ENCODE assay signal across 11 cellular contexts in genomic region chr17:4485676-4486646, GRCh38. TPM values are rescaled to one million over a fixed set of nuclear protein-coding genes. Genes with fewer than 3 reads are reported as not detected.
A peak's percentile ranks its signal among the peaks of the same experiment; 100 is the strongest.
DNase-seq lines count a peak whose midpoint lies in the region; ATAC-seq, FAIRE-seq and TF ChIP-seq lines count a peak whose summit lies in the region.
"Had no signal": no experiment of that assay in that cellular context is flagged by ENCODE, and none has a peak within 500 bp of the region (broad histone marks: within the 10 kb centered on the region; RNA-seq: fewer than 3 reads in every experiment).

No MANE protein-coding gene starts in this region.

- H3K4me3 ChIP-seq in kidney (ENCODE audit: low read length in 2 of 2) (no peak overlapping the region), Karpas-422 (ENCODE audit: low read length) (no peak overlapping the region)

- POLR2A ChIA-PET in T-cell (lab: Charles Lee), result no interaction called here

- H3K27ac ChIP-seq in kidney (ENCODE audit: low read depth in 2 of 2, low read length in 2 of 2) (no peak overlapping the region), Karpas-422 (ENCODE audit: low read length) (no peak overlapping the region)

- intact Hi-C loops in kidney (cut with DNase I), result no loop called here

- H3K27me3 Mint-ChIP-seq in T-cell, result no peaks in the 10 kb centered on the region

- H3K4me3 Mint-ChIP-seq in T-cell, result peak overlapping the region; percentile 87 to 93 (median 88)

- peaks cover 49 to 64% (median 54%) of the 10 kb centered on the region in 3 donors for H3K4me1 Mint-ChIP-seq in T-cell

- H3K27ac Mint-ChIP-seq in T-cell, result peak overlapping the region; percentile 90 to 98

- no peaks in the 10 kb centered on the region for H3K79me2 ChIP-seq in Karpas-422 (ENCODE audit: low read length)

- H3K9ac ChIP-seq in kidney (ENCODE audit: low read length in 2 of 2) (no peak overlapping the region), Karpas-422 (ENCODE audit: low read length) (no peak overlapping the region)

- no peak overlapping the region for H3K4me2 ChIP-seq in Karpas-422 (ENCODE audit: low read depth, low read length, poor library complexity, severe bottlenecking)

- H3K27me3 ChIP-seq in Karpas-422 (ENCODE audit: low read length), result no peaks in the 10 kb centered on the region

- H2AFZ ChIP-seq in Karpas-422 (ENCODE audit: low read length), result no peak overlapping the region

- no peaks in the 10 kb centered on the region for H3K9me3 Mint-ChIP-seq in T-cell

- DNase-seq in T-cell (peak; percentile 22 to 76 (median 49)), activated T-cell treated with anti-CD3 and anti-CD28 coated beads for 48 hours (ENCODE audit: low read depth) (peak; percentile 44), kidney (peak; percentile 75), NCI-H82 (lab: John Stamatoyannopoulos, UW) (no peak), Karpas-422 (no peak), cortex of kidney (lab: John Stamatoyannopoulos, UW) (no peak)
- DNase-seq in stimulated activated CD8-positive, alpha-beta memory T cell treated with anti-CD3 and anti-CD28 coated beads, Interleukin-2, amount 100 ng/mL, for 48 hours (ENCODE audit: low read depth in 2 of 2), result peak; percentile 41
- DNase-seq: nucleus accumbens, SHP77 had no signal

- H3K36me3 Mint-ChIP-seq in T-cell, result no peaks in the 10 kb centered on the region

- CTCF ChIA-PET in T-cell (lab: Charles Lee), result interaction anchor here in 1 of 2 donors (0.6 kb wide), 1 partner anchor 41 kb away, joined by 3 read pairs; no protein-coding TSS in a partner anchor

- H3K9me3 ChIP-seq in kidney (ENCODE audit: control insufficient read depth in 1 of 2, low read length in 2 of 2) (no peaks in the 10 kb centered on the region), Karpas-422 (ENCODE audit: low read length) (no peaks in the 10 kb centered on the region)

- no peaks in the 10 kb centered on the region; the same call in 1 of the 2 replicates for H4K20me1 ChIP-seq in Karpas-422 (ENCODE audit: insufficient read depth, low read depth, low read length)

- ATAC-seq in T-cell (replicated peaks in 1 of 4), result peak; percentile 97 to 99 (median 98)
- ATAC-seq in HG02884 (IDR thresholded peaks at IDR 0.05; ENCODE audit: unreplicated experiment), result no peak

- H3K4me1 ChIP-seq in kidney (ENCODE audit: control insufficient read depth in 1 of 2, insufficient read depth in 1 of 2, low read depth in 1 of 2, low read length in 2 of 2) (peaks cover 8 to 15% of the 10 kb centered on the region in 2 donors), Karpas-422 (ENCODE audit: low read length) (peaks cover 4% of the 10 kb centered on the region)

- no peak for TF ChIP-seq CTCF in kidney (IDR thresholded peaks at IDR 0.05; ENCODE audit: borderline replicate concordance, extremely low read depth, insufficient read depth)

- FAIRE-seq in kidney (lab: Jason Lieb, UNC), result no peak

- H3K36me3 ChIP-seq in kidney (ENCODE audit: control insufficient read depth in 1 of 2, insufficient read depth in 2 of 2, low read length in 2 of 2) (no peaks in the 10 kb centered on the region), Karpas-422 (ENCODE audit: insufficient read depth, low read length) (no peaks in the 10 kb centered on the region)

- no peaks in the 10 kb centered on the region for H3K9me2 ChIP-seq in Karpas-422 (replicated peaks; ENCODE audit: insufficient read depth, low read length)

RNA-seq across cellular contexts. Expression of gene SPNS2, which starts 12.7 kb away (rescaled TPM):
- total RNA-seq in T-cell (under 1 TPM; 0.30 to 0.75 (median 0.53) TPM), kidney (60.5 TPM)
- 75.1 TPM for polyA plus RNA-seq in kidney (ENCODE audit: insufficient read depth, low read depth, low replicate concordance)
- total RNA-seq in Karpas-422 (2014; rRNA removed; shearing (Covaris generic); ENCODE audit: low replicate concordance), result not detected in 2 replicates
- total RNA-seq: Daoy had no signal

RNA-seq across cellular contexts. Expression of gene SPNS3, which starts 52.2 kb away (rescaled TPM):
- total RNA-seq in T-cell, result 1 to 10 TPM; 2.3 to 5.4 (median 4.6) TPM
- 1.4 TPM for total RNA-seq in kidney
- 3.7 TPM for polyA plus RNA-seq in kidney (ENCODE audit: insufficient read depth, low read depth, low replicate concordance)
- total RNA-seq in Karpas-422 (2014; rRNA removed; shearing (Covaris generic); ENCODE audit: low replicate concordance), result 4.1 and 12.9 TPM in 2 replicates

Comparison
In these comparisons a context has a peak if more than half of its experiments do, and no peak if none do; other contexts are left out.
1. DNase-seq: peak in T-cell (34 of 34), activated T-cell treated with anti-CD3 and anti-CD28 coated beads for 48 hours (single experiment), kidney (single experiment) and stimulated activated CD8-positive, alpha-beta memory T cell treated with anti-CD3 and anti-CD28 coated beads, Interleukin-2, amount 100 ng/mL, for 48 hours (2 of 2); none in NCI-H82 (single experiment), Karpas-422 (single experiment) and cortex of kidney (single experiment).
2. RNA of gene SPNS2, which starts 12.7 kb away (total RNA-seq): 60.5 TPM in kidney (single experiment); 0.30 to 0.75 TPM in T-cell and not detected in Karpas-422; every median in the first group is over 10 times any median in the second.